In the genomic region with DNA sequence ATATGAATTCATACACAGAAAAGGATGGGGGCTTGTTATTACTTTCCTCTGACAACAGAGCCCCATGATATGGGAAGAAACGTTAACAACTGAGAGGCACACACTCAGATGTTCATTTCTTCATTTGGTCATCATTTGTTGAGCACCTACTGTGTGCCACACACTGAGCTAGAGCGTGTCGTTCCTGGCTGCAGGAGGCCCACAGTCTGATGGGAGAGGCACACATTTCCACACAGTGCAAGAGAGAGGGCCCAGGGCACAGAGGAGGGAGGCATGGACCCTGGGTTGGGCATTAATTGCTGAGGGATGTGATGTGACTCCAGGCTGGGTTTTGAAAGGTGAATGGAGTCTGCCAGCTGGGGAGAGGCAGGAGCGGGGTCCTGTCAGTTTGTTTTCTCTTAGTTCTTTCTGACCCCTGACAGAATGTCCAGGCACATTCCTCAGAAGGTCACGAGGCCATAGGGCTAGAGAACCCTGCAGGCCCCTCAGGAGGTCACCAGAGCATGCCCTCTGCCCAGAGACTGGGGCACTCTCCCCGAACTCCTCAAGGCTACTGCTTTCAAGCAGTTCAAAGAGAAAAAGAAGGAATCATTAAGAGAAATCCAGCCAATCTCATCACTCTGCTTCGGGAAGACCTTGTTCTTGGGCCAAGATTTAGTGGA, we compare ENCODE assay signal across 22 cellular contexts.
"Had no signal": no experiment of that assay in that cellular context is flagged by ENCODE, and none has a peak within 500 bp of the region (broad histone marks: within the 10 kb centered on the region; RNA-seq: fewer than 3 reads in every experiment).

No MANE protein-coding gene starts in this region.

- ATAC-seq: esophagus mucosa; left lobe of liver; mucosa of descending colon; naive thymus-derived CD8-positive, alpha-beta T cell; psoas muscle; sciatic nerve; stimulated activated memory B cell treated with anti-CD40 and anti-IgM and Interleukin-4, amounts not matched to agents 10 μg/mL and 1 μg/mL and 100 μg/mL, for 72 hours had no signal

- DNase-seq: cerebellar nuclear complex; effector CD4-positive, alpha-beta T cell; islet precursor cell; mammary epithelial cell; mucosa of descending colon; naive thymus-derived CD8-positive, alpha-beta T cell; psoas muscle; retina; spleen; stimulated activated CD4-positive, alpha-beta T cell treated with anti-CD3 and anti-CD28 coated beads, Interleukin-15, amount 100 ng/mL, for 24 hours; stimulated activated CD4-positive, alpha-beta T cell treated with anti-CD3 and anti-CD28 coated beads, Interleukin-1b, Interleukin-23, amount 100 ng/mL, for 48 hours; stimulated activated CD4-positive, alpha-beta T cell treated with anti-CD3 and anti-CD28 coated beads, Interleukin-4, amount 100 ng/mL, for 24 hours; transverse colon had no signal

- H3K4me3 ChIP-seq: mucosa of descending colon, psoas muscle, spleen, thoracic aorta, transverse colon had no signal

- H3K27me3 ChIP-seq: spleen, transverse colon had no signal

- H3K27me3 Mint-ChIP-seq: dendritic cell treated with granulocyte-macrophage colony-stimulating factor and Interleukin-4, amounts not matched to agents 40 ng/mL and 50 ng/mL, for 4 days; stimulated activated memory B cell treated with anti-CD40 and anti-IgM and Interleukin-4, amounts not matched to agents 10 μg/mL and 1 μg/mL and 100 μg/mL, for 72 hours; stimulated activated naive CD8-positive, alpha-beta T cell treated with anti-CD3 and anti-CD28 coated beads, Interleukin-15, Interleukin-2, amounts not matched to agents 100 ng/mL and 50 ng/mL, for 24 hours had no signal

- H3K4me1 ChIP-seq: psoas muscle, spleen had no signal

- FAIRE-seq: colon, frontal cortex had no signal

- H3K4me3 Mint-ChIP-seq: dendritic cell treated with granulocyte-macrophage colony-stimulating factor and Interleukin-4, amounts not matched to agents 40 ng/mL and 50 ng/mL, for 4 days; naive thymus-derived CD8-positive, alpha-beta T cell; stimulated activated memory B cell treated with anti-CD40 and anti-IgM and Interleukin-4, amounts not matched to agents 10 μg/mL and 1 μg/mL and 100 μg/mL, for 72 hours; stimulated activated naive CD8-positive, alpha-beta T cell treated with anti-CD3 and anti-CD28 coated beads, Interleukin-15, Interleukin-2, amounts not matched to agents 100 ng/mL and 50 ng/mL, for 24 hours had no signal

- H3K9me3 ChIP-seq: mucosa of descending colon, psoas muscle, spleen, thoracic aorta, transverse colon had no signal

- H3K9me3 Mint-ChIP-seq: dendritic cell treated with granulocyte-macrophage colony-stimulating factor and Interleukin-4, amounts not matched to agents 40 ng/mL and 50 ng/mL, for 4 days; naive thymus-derived CD8-positive, alpha-beta T cell; stimulated activated memory B cell treated with anti-CD40 and anti-IgM and Interleukin-4, amounts not matched to agents 10 μg/mL and 1 μg/mL and 100 μg/mL, for 72 hours; stimulated activated naive CD8-positive, alpha-beta T cell treated with anti-CD3 and anti-CD28 coated beads, Interleukin-15, Interleukin-2, amounts not matched to agents 100 ng/mL and 50 ng/mL, for 24 hours had no signal

- H3K27ac ChIP-seq: psoas muscle, spleen, thoracic aorta, transverse colon had no signal

- H3K36me3 ChIP-seq: thoracic aorta, transverse colon had no signal

- H3K36me3 Mint-ChIP-seq: naive thymus-derived CD8-positive, alpha-beta T cell had no signal

- H3K27ac Mint-ChIP-seq: dendritic cell treated with granulocyte-macrophage colony-stimulating factor and Interleukin-4, amounts not matched to agents 40 ng/mL and 50 ng/mL, for 4 days; stimulated activated memory B cell treated with anti-CD40 and anti-IgM and Interleukin-4, amounts not matched to agents 10 μg/mL and 1 μg/mL and 100 μg/mL, for 72 hours; stimulated activated naive CD8-positive, alpha-beta T cell treated with anti-CD3 and anti-CD28 coated beads, Interleukin-15, Interleukin-2, amounts not matched to agents 100 ng/mL and 50 ng/mL, for 24 hours had no signal

- H3K4me1 Mint-ChIP-seq: naive thymus-derived CD8-positive, alpha-beta T cell had no signal
